In genomic region chr2:42568431-42569115, GRCh38 we compare ENCODE assay signal across 8 cellular contexts. TPM values are rescaled to one million over a fixed set of nuclear protein-coding genes. Genes with fewer than 3 reads are reported as not detected.
A peak's percentile ranks its signal among the peaks of the same experiment; 100 is the strongest.
DNase-seq lines count a peak whose midpoint lies in the region; ATAC-seq and TF ChIP-seq lines count a peak whose summit lies in the region.

Gene MTA3, plus strand, starts transcription at chr2:42568632. Its CDS starts 114 bp downstream, at chr2:42568746.

- H3K9me3 ChIP-seq in CD4-positive, alpha-beta T cell (ENCODE audit: control insufficient read depth, low read length): no peaks in the 10 kb centered on the region

- peak within 1 kb of the TSS; percentile 89 for H3K27ac Mint-ChIP-seq in CD4-positive, alpha-beta T cell
- H3K27ac Mint-ChIP-seq in endothelial cell (ENCODE audit: unreplicated experiment): peak within 1 kb of the TSS; percentile 82

- H3K9me3 Mint-ChIP-seq in CD4-positive, alpha-beta T cell: no peaks in the 10 kb centered on the region
- H3K9me3 Mint-ChIP-seq in endothelial cell (ENCODE audit: unreplicated experiment): no peaks in the 10 kb centered on the region

- no peak for TF ChIP-seq CTCF in CD4-positive, alpha-beta T cell (IDR thresholded peaks at IDR 0.05)
- TF ChIP-seq CTCF in endothelial cell (IDR thresholded peaks at IDR 0.05; ENCODE audit: unreplicated experiment): no peak

- ATAC-seq in CD4-positive, alpha-beta T cell (ENCODE audit: poor library complexity): peak; percentile 72
- ATAC-seq in GM21723 (IDR thresholded peaks at IDR 0.05; ENCODE audit: unreplicated experiment): peak; percentile 26

- CTCF ChIA-PET in CD4-positive, alpha-beta T cell (lab: Charles Lee): no interaction called here

- peak; percentile 41 to 75 (median 59) for DNase-seq in CD4-positive, alpha-beta T cell
- peak; percentile 27 for DNase-seq in NCI-H2171 treated with DMSO at 0.1 percent for 48 hours (lab: John Stamatoyannopoulos, UW)
- peak; percentile 12 for DNase-seq in activated CD8-positive, alpha-beta memory T cell treated with anti-CD3 and anti-CD28 coated beads, Interleukin-2, amount 50 U/mL, for 1 hour (ENCODE audit: extremely low read depth)
- peak; percentile 69 for DNase-seq in endothelial cell (ENCODE audit: low spot score)
- peak; percentile 50 for DNase-seq in mucosa of gallbladder (ENCODE audit: low spot score)
- peak; percentile 47 to 58 for DNase-seq in stimulated activated CD8-positive, alpha-beta memory T cell treated with anti-CD3 and anti-CD28 coated beads, Interleukin-2, amount 100 ng/mL, for 48 hours (ENCODE audit: low read depth in 2 of 2)
- no peak for DNase-seq in kidney glomerular epithelial cell (lab: John Stamatoyannopoulos, UW)

- peaks cover 20% of the 10 kb centered on the region for H3K36me3 Mint-ChIP-seq in CD4-positive, alpha-beta T cell (ENCODE audit: low read depth)
- peaks cover 9% of the 10 kb centered on the region for H3K36me3 Mint-ChIP-seq in endothelial cell (ENCODE audit: low read depth, unreplicated experiment)

- no peaks in the 10 kb centered on the region for H3K27me3 Mint-ChIP-seq in CD4-positive, alpha-beta T cell
- no peaks in the 10 kb centered on the region for H3K27me3 Mint-ChIP-seq in endothelial cell (ENCODE audit: unreplicated experiment)

- H3K4me1 Mint-ChIP-seq in CD4-positive, alpha-beta T cell (ENCODE audit: low read depth): peaks cover 43% of the 10 kb centered on the region
- H3K4me1 Mint-ChIP-seq in endothelial cell (ENCODE audit: unreplicated experiment): peaks cover 12% of the 10 kb centered on the region

- H3K4me3 Mint-ChIP-seq in CD4-positive, alpha-beta T cell: peak within 1 kb of the TSS; percentile 98
- H3K4me3 Mint-ChIP-seq in endothelial cell (ENCODE audit: unreplicated experiment): peak within 1 kb of the TSS; percentile 94

- POLR2A ChIA-PET in CD4-positive, alpha-beta T cell (lab: Charles Lee): interaction anchor here (1.0 to 2.0 kb wide), 2 partner anchors 94 to 242 kb away, joined by 3 to 9 read pairs; no protein-coding TSS in a partner anchor

- H3K27ac ChIP-seq in CD4-positive, alpha-beta T cell (ENCODE audit: low read depth, low read length): no peak within 1 kb of the TSS

- intact Hi-C loops in CD4-positive, alpha-beta T cell (cut with DNase I, micrococcal nuclease): loop anchor here (5.0 to 10.0 kb wide), 4 partner anchors 74 to 94 kb away; partner anchors contain the start of gene KCNG3 (in 2 of the 2)

- no peaks in the 10 kb centered on the region for H3K27me3 ChIP-seq in CD4-positive, alpha-beta T cell (ENCODE audit: control insufficient read depth, insufficient read depth, low read length)

RNA-seq across cellular contexts. Expression of gene MTA3, which starts in this region (rescaled TPM):
- 10 to 100 TPM; 27.0 to 30.9 TPM for total RNA-seq in CD4-positive, alpha-beta T cell
- total RNA-seq in endothelial cell (ENCODE audit: unreplicated experiment): 105 TPM
- total RNA-seq in mucosa of gallbladder: 39.2 TPM
